ENCODE assay signal across 17 cellular contexts in genomic region chr13:49836516-49836915, GRCh38. TPM values are rescaled to one million over a fixed set of nuclear protein-coding genes. Genes with fewer than 3 reads are reported as not detected.
DNase-seq lines count a peak whose midpoint lies in the region; ATAC-seq and TF ChIP-seq lines count a peak whose summit lies in the region.
"Had no signal": no experiment of that assay in that cellular context is flagged by ENCODE, and none has a peak within 500 bp of the region (broad histone marks: within the 10 kb centered on the region; RNA-seq: fewer than 3 reads in every experiment).

No MANE protein-coding gene starts in this region.

- DNase-seq in cardiac muscle cell (ENCODE audit: low read depth in 1 of 2, low spot score in 1 of 2) (peak in 1 of 2 donors; percentile 44), Right ventricle myocardium superior (no peak), kidney tubule cell (ENCODE audit: low spot score) (peak; percentile 12), RKO (ENCODE audit: low spot score) (no peak), OCI-M1 (lab: John Stamatoyannopoulos, UW) (no peak)
- DNase-seq: activated CD4-positive, alpha-beta memory T cell treated with anti-CD3 and anti-CD28 coated beads for 36 hours; amniotic stem cell; COR-L47; hippocampal formation; left lung; NCI-H2171; right cardiac atrium; stimulated activated CD4-positive, alpha-beta T cell treated with anti-CD3 and anti-CD28 coated beads, Interleukin-4, amount 100 ng/mL, for 24 hours; thyroid gland had no signal

- peaks cover 13% of the 10 kb centered on the region for H3K4me1 Mint-ChIP-seq in brain

- TF ChIP-seq CTCF in cardiac muscle cell (IDR thresholded peaks at IDR 0.05; ENCODE audit: low read depth, low read length) (no peak), brain (conservative IDR thresholded peaks at IDR 0.05) (no peak)

- H3K27ac ChIP-seq in cardiac muscle cell, result peak overlapping the region; percentile 8
- H3K27ac ChIP-seq: left lung, thyroid gland had no signal

- peaks cover 14% of the 10 kb centered on the region for H3K4me1 ChIP-seq in cardiac muscle cell (ENCODE audit: low read depth)
- H3K4me1 ChIP-seq: left lung, thyroid gland had no signal

- no peak overlapping the region for H3K4me3 ChIP-seq in cardiac muscle cell
- H3K4me3 ChIP-seq: left lung, thyroid gland had no signal

- intact Hi-C loops in Right ventricle myocardium superior (cut with DNase I), result no loop called here

- peak overlapping the region in 1 of 5 experiments; percentile 47 for H3K4me3 Mint-ChIP-seq in brain
- H3K4me3 Mint-ChIP-seq: activated CD4-positive, alpha-beta memory T cell treated with anti-CD3 and anti-CD28 coated beads for 36 hours had no signal

- H3K36me3 ChIP-seq in cardiac muscle cell, result no peaks in the 10 kb centered on the region
- H3K36me3 ChIP-seq: left lung, thyroid gland had no signal

- no peaks in the 10 kb centered on the region for H3K9me3 ChIP-seq in cardiac muscle cell (ENCODE audit: low read depth)
- H3K9me3 ChIP-seq: left lung, thyroid gland had no signal

- H3K27me3 Mint-ChIP-seq in brain, result peaks cover 4% of the 10 kb centered on the region

- no peaks in the 10 kb centered on the region for H3K36me3 Mint-ChIP-seq in brain
- H3K36me3 Mint-ChIP-seq: activated CD4-positive, alpha-beta memory T cell treated with anti-CD3 and anti-CD28 coated beads for 36 hours had no signal

- H3K9me3 Mint-ChIP-seq in brain, result peaks cover 0 to 6% (median 0%) of the 10 kb centered on the region in 5 experiments

- H3K27ac Mint-ChIP-seq in brain, result peak overlapping the region in 3 of 5 experiments; percentile 65 to 97 (median 78)
- H3K27ac Mint-ChIP-seq: activated CD4-positive, alpha-beta memory T cell treated with anti-CD3 and anti-CD28 coated beads for 36 hours had no signal

- no peaks in the 10 kb centered on the region for H3K27me3 ChIP-seq in cardiac muscle cell
- H3K27me3 ChIP-seq: left lung, thyroid gland had no signal

- no peak for ATAC-seq in Right ventricle myocardium superior (ENCODE audit: poor library complexity)
- ATAC-seq in HG03045 (IDR thresholded peaks at IDR 0.05; ENCODE audit: unreplicated experiment), result no peak
- no peak for ATAC-seq in HG02840 (IDR thresholded peaks at IDR 0.05; ENCODE audit: low FRiP score, unreplicated experiment)
- ATAC-seq: left lung, right cardiac atrium had no signal

RNA-seq across cellular contexts. Expression of gene KPNA3, which starts 44.0 kb away (rescaled TPM):
- 23.8 and 24.1 TPM in 2 replicates for total RNA-seq in cardiac muscle cell
- polyA plus RNA-seq in cardiac muscle cell, result 32.6 and 37.9 TPM in 2 replicates
- 58.7 TPM for total RNA-seq in Right ventricle myocardium superior
- 11.5 TPM for polyA plus RNA-seq in brain (ENCODE audit: insufficient read depth, low read depth, low replicate concordance)
